1 cellular context compared by ENCODE assay signal in genomic region chr17:1464186-1464585, GRCh38.
TF ChIP-seq lines count a peak whose summit lies in the region.

No MANE protein-coding gene starts in this region.

TF ChIP-seq in HEK293T, 16 proteins besides CTCF, POLR2A, EP300 and RAD21 (continued from another document):
- TF ChIP-seq ELF4 (IDR thresholded peaks at IDR 0.05) = no peak
- no peak for TF ChIP-seq TARDBP (IDR thresholded peaks at IDR 0.05)
- TF ChIP-seq ARNT (IDR thresholded peaks at IDR 0.05) = no peak
- TF ChIP-seq LEF1 (IDR thresholded peaks at IDR 0.05; ENCODE audit: borderline replicate concordance) = no peak
- TF ChIP-seq SP1 (IDR thresholded peaks at IDR 0.05) = no peak
- no peak for TF ChIP-seq NFRKB (IDR thresholded peaks at IDR 0.05)
- TF ChIP-seq ZNF384 (IDR thresholded peaks at IDR 0.05) = no peak
- TF ChIP-seq HDGF (IDR thresholded peaks at IDR 0.05; ENCODE audit: borderline replicate concordance) = no peak
TF ChIP-seq in HEK293T: peak in this region for 0.
